24 cellular contexts compared by ENCODE assay signal in genomic region chr12:9050521-9051155, GRCh38.
"Had no signal": no experiment of that assay in that cellular context is flagged by ENCODE, and none has a peak within 500 bp of the region (broad histone marks: within the 10 kb centered on the region; RNA-seq: fewer than 3 reads in every experiment).

No MANE protein-coding gene starts in this region.

- H3K9me3 ChIP-seq: adrenal gland, ascending aorta, gastroesophageal sphincter, right atrium auricular region, tibial nerve, uterus had no signal

- H3K27me3 ChIP-seq: adrenal gland, ascending aorta, cardiac muscle cell, right atrium auricular region, spleen, tibial nerve, uterus had no signal

- H3K27ac ChIP-seq: adrenal gland, ascending aorta, cardiac muscle cell, gastroesophageal sphincter, parathyroid adenoma, right atrium auricular region, spleen, tibial nerve, uterus, VCaP had no signal

- H3K4me1 ChIP-seq: adrenal gland, ascending aorta, gastroesophageal sphincter, parathyroid adenoma, right atrium auricular region, uterus had no signal

- H3K9ac ChIP-seq: parathyroid adenoma had no signal

- H3K36me3 ChIP-seq: adrenal gland, ascending aorta, cardiac muscle cell, gastroesophageal sphincter, right atrium auricular region, spleen, tibial nerve, uterus had no signal

- DNase-seq: activated CD4-positive, alpha-beta T cell treated with anti-CD3 and anti-CD28 coated beads for 48 hours; activated CD4-positive, alpha-beta T cell treated with anti-CD3 and anti-CD28 coated beads, Interleukin-2, amount 50 U/mL, for 48 hours; activated CD8-positive, alpha-beta memory T cell treated with anti-CD3 and anti-CD28 coated beads for 24 hours; activated effector memory CD4-positive, alpha-beta T cell treated with anti-CD3 and anti-CD28 coated beads, Interleukin-2, amount 50 U/mL, for 16 hours; activated naive CD4-positive, alpha-beta T cell treated with anti-CD3 and anti-CD28 coated beads for 36 hours; activated naive CD8-positive, alpha-beta T cell treated with anti-CD3 and anti-CD28 coated beads for 36 hours; activated T-cell treated with anti-CD3 and anti-CD28 coated beads, Interleukin-2, amount 50 U/mL, for 1 hour; adrenal gland; cortex of kidney; hippocampal formation; left colon; naive thymus-derived CD8-positive, alpha-beta T cell; occipital lobe; spleen; stimulated activated naive CD4-positive, alpha-beta T cell; uterus had no signal

- ATAC-seq: activated CD4-positive, CD25-positive, alpha-beta regulatory T cell treated with anti-CD3 and anti-CD28 coated beads, Interleukin-2, amount 50 U/mL, for 24 hours; left colon; naive thymus-derived CD8-positive, alpha-beta T cell had no signal

- H3K4me3 ChIP-seq: adrenal gland, ascending aorta, cardiac muscle cell, gastroesophageal sphincter, right atrium auricular region, spleen, tibial nerve, uterus had no signal

- H2AFZ ChIP-seq: parathyroid adenoma had no signal

- H3K79me2 ChIP-seq: parathyroid adenoma had no signal
